8 cellular contexts compared by ENCODE assay signal in genomic region chr19:7920520-7921301, GRCh38. TPM values are rescaled to one million over a fixed set of nuclear protein-coding genes. Genes with fewer than 3 reads are reported as not detected.
DNase-seq lines count a peak whose midpoint lies in the region; ATAC-seq, FAIRE-seq and TF ChIP-seq lines count a peak whose summit lies in the region.

No MANE protein-coding gene starts in this region.

- H3K9me3 ChIP-seq in CD4-positive, alpha-beta memory T cell (ENCODE audit: control insufficient read depth in 1 of 2, low read length in 2 of 2) = no peaks in the 10 kb centered on the region
- H3K9me3 ChIP-seq in H1 (ENCODE audit: insufficient read depth in 2 of 2, low read depth in 1 of 2, low read length in 1 of 2) = no peaks in the 10 kb centered on the region
- H3K9me3 ChIP-seq in mesodermal cell (ENCODE audit: control insufficient read depth, low read length) = no peaks in the 10 kb centered on the region

- H3K9me3 Mint-ChIP-seq in CD4-positive, alpha-beta memory T cell = peaks cover 0 to 4% (median 0%) of the 10 kb centered on the region in 8 donors
- no peaks in the 10 kb centered on the region for H3K9me3 Mint-ChIP-seq in activated CD8-positive, alpha-beta memory T cell treated with anti-CD3 and anti-CD28 coated beads, Interleukin-2, amount 10 ng/mL, durations not matched to agents 7 days and 5 days (ENCODE audit: low read depth)

- H3K79me2 ChIP-seq in H1 (ENCODE audit: control insufficient read depth in 1 of 2, insufficient read depth in 2 of 2, low read length in 2 of 2) = no peaks in the 10 kb centered on the region

- no peak overlapping the region for H2AFZ ChIP-seq in H1 (ENCODE audit: low read length)

- no peak overlapping the region for H3K23ac ChIP-seq in H1 (ENCODE audit: insufficient read length)

- no peak overlapping the region for H2BK15ac ChIP-seq in H1 (ENCODE audit: low read length)

- peak overlapping the region; percentile 61 to 71 for H3K4me3 ChIP-seq in CD4-positive, alpha-beta memory T cell (ENCODE audit: low read length in 2 of 2)
- H3K4me3 ChIP-seq in H1 (ENCODE audit: extremely low read depth in 1 of 4, insufficient read depth in 2 of 4, low read depth in 3 of 4, low read length in 4 of 4) = peak overlapping the region; percentile 53 to 86 (median 60)
- H3K4me3 ChIP-seq in mesodermal cell (ENCODE audit: extremely low read depth, insufficient read depth, low read length, poor library complexity, severe bottlenecking) = peak overlapping the region; percentile 63

- H2BK120ac ChIP-seq in H1 (replicated peaks; ENCODE audit: low read depth, low read length) = no peak overlapping the region

- WGBS in H1 (ENCODE audit: extremely low coverage in 1 of 2, insufficient coverage in 1 of 2, insufficient read length in 1 of 2, insufficient replicate concordance in 2 of 2, low coverage in 1 of 2, low lambda C conversion rate in 2 of 2, missing lambda C conversion rate in 1 of 2), 2 experiments = 46% methylated on average over 10 of the region's 62 CpGs; no CpG with 5 or more reads in 1 of the 2 experiments
- WGBS in mesodermal cell (ENCODE audit: insufficient coverage in 2 of 2), 2 experiments = 13 to 18% methylated on average over 24 to 31 of the region's 62 CpGs

- no peak overlapping the region for H4K91ac ChIP-seq in H1 (replicated peaks; ENCODE audit: insufficient read length, low read length)

- peak overlapping the region; percentile 88 to 97 (median 92) for H3K4me3 Mint-ChIP-seq in CD4-positive, alpha-beta memory T cell
- peak overlapping the region; percentile 83 for H3K4me3 Mint-ChIP-seq in activated CD8-positive, alpha-beta memory T cell treated with anti-CD3 and anti-CD28 coated beads, Interleukin-2, amount 10 ng/mL, durations not matched to agents 7 days and 5 days

- no peak overlapping the region for H3K56ac ChIP-seq in H1 (replicated peaks; ENCODE audit: insufficient read length, low read depth, low read length)

- TF ChIP-seq EP300 in H1 (IDR thresholded peaks at IDR 0.05; ENCODE audit: borderline replicate concordance in 1 of 2, low read depth in 2 of 2, low read length in 2 of 2) = no peak

- peak overlapping the region; percentile 67 for H4K5ac ChIP-seq in H1 (ENCODE audit: insufficient read length, low read depth, low read length)

- H3K14ac ChIP-seq in H1 (ENCODE audit: insufficient read length) = no peak overlapping the region

- no peak overlapping the region for H2BK20ac ChIP-seq in H1 (ENCODE audit: low read length)

- peak overlapping the region; percentile 71; the same call in 1 of the 2 replicates for H3K18ac ChIP-seq in H1 (ENCODE audit: extremely low read depth, low read length)

- TF ChIP-seq CTCF in H1 (IDR thresholded peaks at IDR 0.05; ENCODE audit: control extremely low read depth in 1 of 3, insufficient read depth in 1 of 3, low read depth in 1 of 3, low read length in 3 of 3) = no peak

- H2BK12ac ChIP-seq in H1 (ENCODE audit: low read depth, low read length) = no peak overlapping the region

- no peak overlapping the region for H3K4ac ChIP-seq in H1 (replicated peaks; ENCODE audit: insufficient read length, low read depth, low read length)

- no peak for TF ChIP-seq RAD21 in H1 (IDR thresholded peaks at IDR 0.05 in 1 of 2, conservative IDR thresholded peaks at IDR 0.05 in 1 of 2; ENCODE audit: low read depth in 2 of 2, low read length in 2 of 2)

- peaks cover 0 to 3% of the 10 kb centered on the region in 2 donors for H3K36me3 Mint-ChIP-seq in CD4-positive, alpha-beta memory T cell
- peaks cover 4% of the 10 kb centered on the region for H3K36me3 Mint-ChIP-seq in activated CD8-positive, alpha-beta memory T cell treated with anti-CD3 and anti-CD28 coated beads, Interleukin-2, amount 10 ng/mL, durations not matched to agents 7 days and 5 days

- peaks cover 53% of the 10 kb centered on the region for H3K4me1 ChIP-seq in CD4-positive, alpha-beta memory T cell (ENCODE audit: insufficient read depth, low read length)
- H3K4me1 ChIP-seq in H1 (replicated peaks in 1 of 4; ENCODE audit: control insufficient read depth in 3 of 4, insufficient read depth in 4 of 4, low read length in 3 of 4) = peaks cover 0 to 23% (median 13%) of the 10 kb centered on the region in 4 experiments; a peak in 5 of 7 replicates
- H3K4me1 ChIP-seq in mesodermal cell (ENCODE audit: control insufficient read depth, insufficient read depth, low read length, poor library complexity, severe bottlenecking) = peaks cover 19% of the 10 kb centered on the region

- H2AK5ac ChIP-seq in H1 (ENCODE audit: low read depth, low read length) = 0 out of 2 replicates have a peak overlapping the region, but pooled peaks have one; percentile 13

- H4K20me1 ChIP-seq in H1 (replicated peaks in 1 of 2; ENCODE audit: control insufficient read depth in 1 of 2, insufficient read depth in 2 of 2, low read length in 2 of 2) = peaks cover 7 to 10% of the 10 kb centered on the region in 2 experiments

- peak overlapping the region; percentile 85 to 96 (median 94) for H3K27ac Mint-ChIP-seq in CD4-positive, alpha-beta memory T cell
- H3K27ac Mint-ChIP-seq in activated CD8-positive, alpha-beta memory T cell treated with anti-CD3 and anti-CD28 coated beads, Interleukin-2, amount 10 ng/mL, durations not matched to agents 7 days and 5 days = peak overlapping the region; percentile 92

- POLR2A ChIA-PET in CD4-positive, alpha-beta memory T cell (lab: Charles Lee; ENCODE audit: partially characterized antibody) = interaction anchor here (0.6 to 5.6 kb wide), 21 partner anchors 8 to 1462 kb away, joined by 3 to 82 read pairs (median 4); partner anchors contain the start of genes ELAVL1, EVI5L, MAP2K7 and PET100
- POLR2A ChIA-PET in H1 (lab: Charles Lee; ENCODE audit: partially characterized antibody) = interaction anchor here (1.1 to 10.6 kb wide), 9 partner anchors 10 to 400 kb away, joined by 3 to 106 read pairs (median 10); partner anchors contain the start of genes MAP2K7, NDUFA7, RPS28 and TIMM44

- no peak for FAIRE-seq in H1 (lab: Jason Lieb, UNC)

- CTCF ChIA-PET in CD4-positive, alpha-beta memory T cell (lab: Charles Lee; ENCODE audit: partially characterized antibody) = interaction anchor here (0.9 to 7.3 kb wide), 8 partner anchors 9 to 68 kb away, joined by 3 to 66 read pairs (median 8); partner anchors contain the start of genes MAP2K7 and TIMM44
- CTCF ChIA-PET in activated CD8-positive, alpha-beta memory T cell treated with anti-CD3 and anti-CD28 coated beads, Interleukin-2, amount 10 ng/mL, durations not matched to agents 7 days and 5 days (lab: Charles Lee) = interaction anchor here (1.0 to 7.6 kb wide), 13 partner anchors 9 to 352 kb away, joined by 3 to 75 read pairs (median 5); partner anchors contain the start of genes MAP2K7 and TIMM44
- CTCF ChIA-PET in H1 (lab: Charles Lee; ENCODE audit: partially characterized antibody) = interaction anchor here (0.6 to 9.0 kb wide), 13 partner anchors 8 to 81 kb away, joined by 3 to 112 read pairs (median 6); partner anchors contain the start of gene MAP2K7

- intact Hi-C loops in CD4-positive, alpha-beta memory T cell (cut with micrococcal nuclease) = loop anchor here (1.0 to 5.0 kb wide), 7 partner anchors 17 to 470 kb away; partner anchors contain the start of genes MAP2K7, PET100, RAB11B and TIMM44

- peak overlapping the region; percentile 72 to 84 for H3K4me2 ChIP-seq in H1 (ENCODE audit: insufficient read depth in 1 of 2, low read depth in 2 of 2, low read length in 2 of 2)

- peaks cover 13% of the 10 kb centered on the region for H3K27me3 ChIP-seq in CD4-positive, alpha-beta memory T cell (ENCODE audit: insufficient read depth, low read length)
- peaks cover 15 to 32% (median 29%) of the 10 kb centered on the region in 4 experiments; a peak in 6 of 7 replicates for H3K27me3 ChIP-seq in H1 (replicated peaks in 1 of 4; ENCODE audit: control insufficient read depth in 3 of 4, extremely low read depth in 1 of 4, insufficient read depth in 3 of 4, low read length in 3 of 4)

- peak; percentile 96 to 99 (median 97) for DNase-seq in CD4-positive, alpha-beta memory T cell
- DNase-seq in HT1080 (ENCODE audit: low read depth) = peak; percentile 75
- DNase-seq in NOMO-1 treated with DMSO at 0.1 percent for 48 hours (lab: John Stamatoyannopoulos, UW; ENCODE audit: unreplicated experiment) = peak; percentile 96
- DNase-seq in activated CD8-positive, alpha-beta memory T cell treated with anti-CD3 and anti-CD28 coated beads, Interleukin-2, amount 10 ng/mL, durations not matched to agents 7 days and 5 days = peak; percentile 99
- DNase-seq in H1 (ENCODE audit: low read depth in 1 of 2, low spot score in 2 of 2) = peak; percentile 85 to 99
- peak; percentile 100 for DNase-seq in stimulated activated CD8-positive, alpha-beta memory T cell treated with anti-CD3 and anti-CD28 coated beads, Interleukin-15, amount 100 ng/mL, for 1 hour (ENCODE audit: low read depth)

- H4K8ac ChIP-seq in H1 (ENCODE audit: extremely low read depth, insufficient read depth, low read length) = peak overlapping the region; percentile 32; the same call in 1 of the 2 replicates

- peaks cover 23% of the 10 kb centered on the region for H3K23me2 ChIP-seq in H1 (ENCODE audit: low read depth, low read length)

- H3K4me1 Mint-ChIP-seq in CD4-positive, alpha-beta memory T cell = peaks cover 16 to 54% (median 34%) of the 10 kb centered on the region in 4 donors
- H3K4me1 Mint-ChIP-seq in activated CD8-positive, alpha-beta memory T cell treated with anti-CD3 and anti-CD28 coated beads, Interleukin-2, amount 10 ng/mL, durations not matched to agents 7 days and 5 days = peaks cover 31% of the 10 kb centered on the region

- H3K79me1 ChIP-seq in H1 (ENCODE audit: low read depth, low read length) = no peaks in the 10 kb centered on the region

- ATAC-seq in GM19455 (IDR thresholded peaks at IDR 0.05; ENCODE audit: unreplicated experiment) = peak; percentile 36
- peak; percentile 64 for ATAC-seq in activated CD8-positive, alpha-beta memory T cell treated with anti-CD3 and anti-CD28 coated beads, Interleukin-2, amount 10 ng/mL, durations not matched to agents 7 days and 5 days

- H2BK5ac ChIP-seq in H1 (ENCODE audit: low read depth, low read length) = 0 out of 2 replicates have a peak overlapping the region, but pooled peaks have one; percentile 20

- peaks cover 10 to 17% of the 10 kb centered on the region in 2 donors for H3K27me3 Mint-ChIP-seq in CD4-positive, alpha-beta memory T cell
- H3K27me3 Mint-ChIP-seq in activated CD8-positive, alpha-beta memory T cell treated with anti-CD3 and anti-CD28 coated beads, Interleukin-2, amount 10 ng/mL, durations not matched to agents 7 days and 5 days = peaks cover 20% of the 10 kb centered on the region

- no peak for TF ChIP-seq POLR2A in H1 (IDR thresholded peaks at IDR 0.05; ENCODE audit: control extremely low read depth in 1 of 2, low read depth in 2 of 2, low read length in 2 of 2)

- peaks cover 15% of the 10 kb centered on the region for H3K36me3 ChIP-seq in CD4-positive, alpha-beta memory T cell (ENCODE audit: insufficient read depth, low read length)
- H3K36me3 ChIP-seq in H1 (ENCODE audit: control insufficient read depth in 2 of 4, insufficient read depth in 4 of 4, low read length in 3 of 4) (no peaks in the 10 kb centered on the region), mesodermal cell (ENCODE audit: control insufficient read depth, insufficient read depth, low read length) (peaks cover 28% of the 10 kb centered on the region)

- H3K27ac ChIP-seq in CD4-positive, alpha-beta memory T cell (ENCODE audit: low read depth, low read length) = peak overlapping the region; percentile 76
- H3K27ac ChIP-seq in H1 (ENCODE audit: low read depth, low read length) (no peak overlapping the region), mesodermal cell (ENCODE audit: low read depth, low read length, severe bottlenecking) (peak overlapping the region; percentile 88)

- H3K9ac ChIP-seq in H1 (replicated peaks in 1 of 4; ENCODE audit: extremely low read depth in 1 of 4, low read depth in 3 of 4, low read length in 3 of 4) = peak overlapping the region; percentile 5 to 56 (median 42); a peak in 5 of 7 replicates

RNA-seq across cellular contexts. Expression of gene SNAPC2, which starts 0.6 kb away (rescaled TPM):
- 10 to 100 TPM; 16.3 to 18.9 TPM for total RNA-seq in CD4-positive, alpha-beta memory T cell
- polyA plus RNA-seq in CD4-positive, alpha-beta memory T cell = 10 to 100 TPM in 1 of 2 donors, 1 to 10 TPM in 1; 9.0 to 22.1 TPM
- 33.3 and 42.4 TPM in 2 replicates for total RNA-seq in HT1080 (2014; rRNA removed; shearing (Covaris generic))
- 36.3 and 40.0 TPM in 2 replicates for polyA plus RNA-seq in HT1080 (2015; cell fraction: cytosol; rRNA removed)
- 21.3 and 30.3 TPM in 2 replicates for polyA plus RNA-seq in HT1080 (2015; cell fraction: nucleus; rRNA removed)
- 10 to 100 TPM; 18.0 to 24.0 TPM for total RNA-seq in activated CD8-positive, alpha-beta memory T cell treated with anti-CD3 and anti-CD28 coated beads, Interleukin-2, amount 10 ng/mL, durations not matched to agents 7 days and 5 days
- 20.3 and 22.9 TPM in 2 replicates for total RNA-seq in H1 (2021; fragmentation: NEBNext Ultra II Directional; extraction: Animal tissue kit (Norgen Biotek cat#: 25700))
- polyA plus RNA-seq in H1 (2011; rRNA removed) = 18.2 and 29.0 TPM in 2 replicates
- 16.9 TPM for polyA plus RNA-seq in H1 (2011; cell fraction: cytosol; rRNA removed)
- 29.6 TPM for polyA plus RNA-seq in H1 (2011; cell fraction: nucleus; rRNA removed)
- 20.8 to 23.5 TPM (median 21.4 TPM) in 4 replicates for polyA plus RNA-seq in H1 (2012, experiment 1 of 2)
- polyA plus RNA-seq in H1 (2012, experiment 2 of 2) = 25.4 TPM
- polyA plus RNA-seq in H1 (2013, experiment 1 of 2) = 27.7 TPM
- polyA plus RNA-seq in H1 (2013, experiment 2 of 2) = 29.0 TPM
- 5.7 and 6.0 TPM in 2 replicates for polyA minus RNA-seq in H1 (2011; rRNA and poly(A)+ RNA removed)
- polyA minus RNA-seq in H1 (2011; cell fraction: cytosol; rRNA and poly(A)+ RNA removed) = 13.8 TPM
- 9.5 TPM for polyA minus RNA-seq in H1 (2011; cell fraction: nucleus; rRNA and poly(A)+ RNA removed)
- polyA plus RNA-seq in mesodermal cell (2013, experiment 1 of 2) = 32.0 TPM
- polyA plus RNA-seq in mesodermal cell (2013, experiment 2 of 2) = 26.5 TPM

RNA-seq across cellular contexts. Expression of gene CTXN1, which starts 5.2 kb away (rescaled TPM):
- not detected for total RNA-seq in CD4-positive, alpha-beta memory T cell
- polyA plus RNA-seq in CD4-positive, alpha-beta memory T cell = not detected
- total RNA-seq in HT1080 (2014; rRNA removed; shearing (Covaris generic)) = 3.1 and 7.0 TPM in 2 replicates
- 9.2 and 16.3 TPM in 2 replicates for polyA plus RNA-seq in HT1080 (2015; cell fraction: cytosol; rRNA removed)
- 1.8 and 3.0 TPM in 2 replicates for polyA plus RNA-seq in HT1080 (2015; cell fraction: nucleus; rRNA removed)
- under 1 TPM in 1 of 2 experiments, not detected in 1; 0.23 TPM for total RNA-seq in activated CD8-positive, alpha-beta memory T cell treated with anti-CD3 and anti-CD28 coated beads, Interleukin-2, amount 10 ng/mL, durations not matched to agents 7 days and 5 days
- total RNA-seq in H1 (2021; fragmentation: NEBNext Ultra II Directional; extraction: Animal tissue kit (Norgen Biotek cat#: 25700)) = 58.0 and 64.5 TPM in 2 replicates
- 16.4 and 39.1 TPM in 2 replicates for polyA plus RNA-seq in H1 (2011; rRNA removed)
- 15.2 TPM for polyA plus RNA-seq in H1 (2011; cell fraction: cytosol; rRNA removed)
- 29.7 TPM for polyA plus RNA-seq in H1 (2011; cell fraction: nucleus; rRNA removed)
- polyA plus RNA-seq in H1 (2012, experiment 1 of 2) = 13.0 to 35.0 TPM (median 34.2 TPM) in 4 replicates
- polyA plus RNA-seq in H1 (2012, experiment 2 of 2) = 25.9 TPM
- polyA plus RNA-seq in H1 (2013, experiment 1 of 2) = 44.9 TPM
- 51.0 TPM for polyA plus RNA-seq in H1 (2013, experiment 2 of 2)
- polyA minus RNA-seq in H1 (2011; rRNA and poly(A)+ RNA removed) = 0.54 and 1.6 TPM in 2 replicates
- polyA minus RNA-seq in H1 (2011; cell fraction: cytosol; rRNA and poly(A)+ RNA removed) = 38.1 TPM
- polyA minus RNA-seq in H1 (2011; cell fraction: nucleus; rRNA and poly(A)+ RNA removed) = 17.8 TPM
- 47.8 TPM for polyA plus RNA-seq in mesodermal cell (2013, experiment 1 of 2)
- 36.4 TPM for polyA plus RNA-seq in mesodermal cell (2013, experiment 2 of 2)

RNA-seq across cellular contexts. Expression of gene TGFBR3L, which starts 6.1 kb away (rescaled TPM):
- under 1 TPM; 0.93 to 1.00 TPM for total RNA-seq in CD4-positive, alpha-beta memory T cell
- polyA plus RNA-seq in CD4-positive, alpha-beta memory T cell = not detected
- 0.70 and 2.2 TPM in 2 replicates for total RNA-seq in HT1080 (2014; rRNA removed; shearing (Covaris generic))
- 4.0 and 4.7 TPM in 2 replicates for polyA plus RNA-seq in HT1080 (2015; cell fraction: cytosol; rRNA removed)
- 0.86 and 2.0 TPM in 2 replicates for polyA plus RNA-seq in HT1080 (2015; cell fraction: nucleus; rRNA removed)
- total RNA-seq in activated CD8-positive, alpha-beta memory T cell treated with anti-CD3 and anti-CD28 coated beads, Interleukin-2, amount 10 ng/mL, durations not matched to agents 7 days and 5 days = 1 to 10 TPM; 7.7 to 9.1 TPM
- 3.7 and 4.3 TPM in 2 replicates for total RNA-seq in H1 (2021; fragmentation: NEBNext Ultra II Directional; extraction: Animal tissue kit (Norgen Biotek cat#: 25700))
- polyA plus RNA-seq in H1 (2011; rRNA removed) = 3.1 and 8.9 TPM in 2 replicates
- polyA plus RNA-seq in H1 (2011; cell fraction: cytosol; rRNA removed) = 2.2 TPM
- 3.3 TPM for polyA plus RNA-seq in H1 (2011; cell fraction: nucleus; rRNA removed)
- polyA plus RNA-seq in H1 (2012, experiment 1 of 2) = 3.3 to 6.1 TPM (median 4.6 TPM) in 4 replicates
- polyA plus RNA-seq in H1 (2012, experiment 2 of 2) = 2.7 TPM
- 5.3 TPM for polyA plus RNA-seq in H1 (2013, experiment 1 of 2)
- polyA plus RNA-seq in H1 (2013, experiment 2 of 2) = 5.7 TPM
- not detected in 2 replicates for polyA minus RNA-seq in H1 (2011; rRNA and poly(A)+ RNA removed)
- polyA minus RNA-seq in H1 (2011; cell fraction: cytosol; rRNA and poly(A)+ RNA removed) = 3.7 TPM
- 2.4 TPM for polyA minus RNA-seq in H1 (2011; cell fraction: nucleus; rRNA and poly(A)+ RNA removed)
- 3.5 TPM for polyA plus RNA-seq in mesodermal cell (2013, experiment 1 of 2)
- polyA plus RNA-seq in mesodermal cell (2013, experiment 2 of 2) = 1.6 TPM

RNA-seq across cellular contexts. Expression of gene MAP2K7, which starts 17.0 kb away (rescaled TPM):
- total RNA-seq in CD4-positive, alpha-beta memory T cell = 10 to 100 TPM; 59.7 to 62.5 TPM
- polyA plus RNA-seq in CD4-positive, alpha-beta memory T cell = 1 to 10 TPM in 1 of 2 donors, under 1 TPM in 1; 0.57 to 2.5 TPM
- total RNA-seq in HT1080 (2014; rRNA removed; shearing (Covaris generic)) = 16.9 and 22.0 TPM in 2 replicates
- polyA plus RNA-seq in HT1080 (2015; cell fraction: cytosol; rRNA removed) = 22.0 and 22.4 TPM in 2 replicates
- polyA plus RNA-seq in HT1080 (2015; cell fraction: nucleus; rRNA removed) = 42.5 and 47.1 TPM in 2 replicates
- total RNA-seq in activated CD8-positive, alpha-beta memory T cell treated with anti-CD3 and anti-CD28 coated beads, Interleukin-2, amount 10 ng/mL, durations not matched to agents 7 days and 5 days = 10 to 100 TPM; 38.0 to 41.6 TPM
- total RNA-seq in H1 (2021; fragmentation: NEBNext Ultra II Directional; extraction: Animal tissue kit (Norgen Biotek cat#: 25700)) = 38.3 and 41.5 TPM in 2 replicates
- polyA plus RNA-seq in H1 (2011; rRNA removed) = 8.9 and 16.6 TPM in 2 replicates
- polyA plus RNA-seq in H1 (2011; cell fraction: cytosol; rRNA removed) = 16.5 TPM
- polyA plus RNA-seq in H1 (2011; cell fraction: nucleus; rRNA removed) = 35.7 TPM
- 20.9 to 28.0 TPM (median 25.4 TPM) in 4 replicates for polyA plus RNA-seq in H1 (2012, experiment 1 of 2)
- polyA plus RNA-seq in H1 (2012, experiment 2 of 2) = 25.2 TPM
- polyA plus RNA-seq in H1 (2013, experiment 1 of 2) = 28.9 TPM
- 27.2 TPM for polyA plus RNA-seq in H1 (2013, experiment 2 of 2)
- 9.2 and 11.4 TPM in 2 replicates for polyA minus RNA-seq in H1 (2011; rRNA and poly(A)+ RNA removed)
- 17.8 TPM for polyA minus RNA-seq in H1 (2011; cell fraction: cytosol; rRNA and poly(A)+ RNA removed)
- 14.4 TPM for polyA minus RNA-seq in H1 (2011; cell fraction: nucleus; rRNA and poly(A)+ RNA removed)
- polyA plus RNA-seq in mesodermal cell (2013, experiment 1 of 2) = 29.5 TPM
- polyA plus RNA-seq in mesodermal cell (2013, experiment 2 of 2) = 25.5 TPM

RNA-seq across cellular contexts. Expression of gene TIMM44, which starts 22.8 kb away (rescaled TPM):
- total RNA-seq in CD4-positive, alpha-beta memory T cell = 10 to 100 TPM; 71.6 to 71.9 TPM
- polyA plus RNA-seq in CD4-positive, alpha-beta memory T cell = 10 to 100 TPM; 11.6 to 15.4 TPM
- total RNA-seq in HT1080 (2014; rRNA removed; shearing (Covaris generic)) = 70.1 and 89.1 TPM in 2 replicates
- polyA plus RNA-seq in HT1080 (2015; cell fraction: cytosol; rRNA removed) = 77.5 and 82.0 TPM in 2 replicates
- polyA plus RNA-seq in HT1080 (2015; cell fraction: nucleus; rRNA removed) = 132 and 142 TPM in 2 replicates
- 10 to 100 TPM; 63.7 to 76.4 TPM for total RNA-seq in activated CD8-positive, alpha-beta memory T cell treated with anti-CD3 and anti-CD28 coated beads, Interleukin-2, amount 10 ng/mL, durations not matched to agents 7 days and 5 days
- 123 and 131 TPM in 2 replicates for total RNA-seq in H1 (2021; fragmentation: NEBNext Ultra II Directional; extraction: Animal tissue kit (Norgen Biotek cat#: 25700))
- 150 and 182 TPM in 2 replicates for polyA plus RNA-seq in H1 (2011; rRNA removed)
- 146 TPM for polyA plus RNA-seq in H1 (2011; cell fraction: cytosol; rRNA removed)
- 233 TPM for polyA plus RNA-seq in H1 (2011; cell fraction: nucleus; rRNA removed)
- polyA plus RNA-seq in H1 (2012, experiment 1 of 2) = 104 to 111 TPM (median 110 TPM) in 4 replicates
- 96.8 TPM for polyA plus RNA-seq in H1 (2012, experiment 2 of 2)
- 82.6 TPM for polyA plus RNA-seq in H1 (2013, experiment 1 of 2)
- 83.2 TPM for polyA plus RNA-seq in H1 (2013, experiment 2 of 2)
- 39.9 and 48.1 TPM in 2 replicates for polyA minus RNA-seq in H1 (2011; rRNA and poly(A)+ RNA removed)
- 68.8 TPM for polyA minus RNA-seq in H1 (2011; cell fraction: cytosol; rRNA and poly(A)+ RNA removed)
- 56.9 TPM for polyA minus RNA-seq in H1 (2011; cell fraction: nucleus; rRNA and poly(A)+ RNA removed)
- polyA plus RNA-seq in mesodermal cell (2013, experiment 1 of 2) = 40.1 TPM
- 36.8 TPM for polyA plus RNA-seq in mesodermal cell (2013, experiment 2 of 2)
